In the genomic region with DNA sequence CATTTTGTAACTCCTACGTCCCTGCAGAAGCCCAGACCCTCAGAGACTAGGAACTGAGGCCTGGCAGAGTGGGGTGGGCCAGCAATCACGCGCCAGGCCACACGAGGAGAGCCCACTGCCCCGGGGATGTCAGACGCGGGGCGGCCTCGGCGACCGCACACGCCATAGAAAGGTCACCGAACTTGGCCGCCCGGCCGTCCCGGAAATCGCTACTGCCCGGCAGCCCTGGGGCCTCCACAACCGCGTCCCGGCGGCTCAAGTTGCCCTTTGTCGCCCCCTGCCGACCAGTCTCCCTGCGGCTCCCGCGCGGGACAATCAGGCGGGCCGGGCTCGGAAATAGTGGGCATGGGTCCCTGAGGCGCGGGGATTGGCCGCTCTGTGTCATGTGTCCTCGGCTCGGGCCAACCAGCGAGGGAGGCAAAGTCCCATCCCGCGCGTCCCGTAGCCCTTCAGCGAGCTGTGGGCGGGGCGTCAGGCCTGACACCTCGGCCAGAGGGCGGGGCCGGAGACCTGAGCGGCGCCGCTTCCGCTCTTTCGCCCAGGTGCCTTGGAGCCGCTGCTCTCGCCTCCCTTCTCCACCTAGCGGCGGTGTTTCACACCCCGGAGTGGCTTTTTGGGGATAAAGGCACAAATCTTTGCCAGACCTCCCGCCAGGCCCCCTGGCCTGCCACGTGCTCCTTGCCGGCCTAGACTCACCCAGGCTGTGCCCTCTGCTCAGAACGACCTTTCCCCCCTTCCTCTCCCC, we compare ENCODE assay signal across 1 cellular context.
A peak's percentile ranks its signal among the peaks of the same experiment; 100 is the strongest.
TF ChIP-seq lines count a peak whose summit lies in the region.

No MANE protein-coding gene starts in this region.

TF ChIP-seq in K562, 482 proteins besides CTCF, POLR2A, EP300 and RAD21 (continued from another document and continues in another):
- no peak for TF ChIP-seq RERE (CRISPR knock-in tag; IDR thresholded peaks at IDR 0.05; ENCODE audit: borderline replicate concordance)
- peak; percentile 88 for TF ChIP-seq RBFOX2 (IDR thresholded peaks at IDR 0.05; ENCODE audit: low read depth, low read length)
- TF ChIP-seq MCM3 (IDR thresholded peaks at IDR 0.05), result no peak
- TF ChIP-seq ZNF174 (CRISPR knock-in tag; IDR thresholded peaks at IDR 0.05), result no peak
- TF ChIP-seq JUND (IDR thresholded peaks at IDR 0.05; ENCODE audit: borderline replicate concordance, low read depth, low read length), result no peak; the same call in 1 of the 2 replicates
- no peak; the same call in 2 of the 3 replicates for TF ChIP-seq JUND (tag; IDR thresholded peaks at IDR 0.05; ENCODE audit: borderline replicate concordance, low read depth, low read length)
- no peak for TF ChIP-seq HOXB6 (CRISPR knock-in tag; IDR thresholded peaks at IDR 0.05; ENCODE audit: borderline replicate concordance)
- TF ChIP-seq, protein P1, sequence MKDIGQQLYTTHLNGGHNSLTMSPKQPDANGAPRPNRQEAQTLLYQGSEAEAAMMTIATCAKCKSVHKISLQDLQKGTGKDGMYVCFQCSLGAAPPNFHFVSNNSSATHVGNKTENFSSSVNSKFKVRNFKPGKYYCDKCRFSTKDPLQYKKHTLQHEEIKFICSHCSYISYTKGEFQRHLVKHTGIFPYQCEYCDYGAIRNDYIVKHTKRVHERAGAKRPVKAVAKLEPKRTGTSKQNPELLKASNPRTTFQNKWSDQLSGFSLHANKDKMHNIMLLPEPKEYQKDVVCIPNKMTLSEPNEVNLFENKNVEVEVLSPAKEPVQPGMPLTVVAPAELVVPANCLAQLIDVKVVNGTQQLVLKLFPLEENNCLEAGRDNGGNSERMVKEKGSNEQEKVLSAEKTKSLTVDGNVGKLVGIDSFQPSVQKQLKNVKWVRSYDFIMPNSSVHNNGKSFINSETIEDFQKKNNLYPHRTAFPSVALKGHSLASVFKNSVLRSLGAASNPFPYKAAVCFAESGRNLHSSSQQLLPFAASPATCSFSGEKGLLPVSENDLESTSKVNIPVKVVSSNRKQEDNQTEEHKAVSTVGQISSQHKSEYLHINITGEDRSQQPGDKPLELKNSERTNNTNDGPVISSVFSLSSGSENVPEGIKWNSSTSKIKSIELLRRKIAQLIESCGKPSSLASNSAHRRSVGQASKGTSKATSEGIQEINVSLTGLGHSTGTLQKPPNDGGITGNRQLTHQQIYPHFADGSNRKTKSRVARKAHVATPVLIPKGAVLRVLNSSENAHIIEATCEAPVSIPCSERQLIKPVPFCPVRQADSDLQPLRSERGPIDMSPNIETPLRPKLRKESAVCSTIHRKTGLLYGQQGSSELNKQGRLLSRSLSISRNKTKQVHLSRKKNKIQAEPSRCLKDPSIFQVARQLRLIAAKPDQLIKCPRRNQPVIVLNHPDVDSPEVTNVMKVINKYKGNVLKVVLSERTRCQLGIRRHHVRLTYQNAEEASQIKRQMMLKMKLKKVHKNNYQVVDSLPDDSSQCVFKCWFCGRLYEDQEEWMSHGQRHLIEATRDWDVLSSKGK (CRISPR knock-in tag; IDR thresholded peaks at IDR 0.05), result no peak
- no peak for TF ChIP-seq NUFIP1 (IDR thresholded peaks at IDR 0.05; ENCODE audit: partially characterized antibody)
- TF ChIP-seq MAFK (IDR thresholded peaks at IDR 0.05; ENCODE audit: low read length), result no peak
- no peak for TF ChIP-seq SP2 (IDR thresholded peaks at IDR 0.05; ENCODE audit: extremely low read depth, low read depth, low read length, poor library complexity, severe bottlenecking)
- TF ChIP-seq, protein P2, sequence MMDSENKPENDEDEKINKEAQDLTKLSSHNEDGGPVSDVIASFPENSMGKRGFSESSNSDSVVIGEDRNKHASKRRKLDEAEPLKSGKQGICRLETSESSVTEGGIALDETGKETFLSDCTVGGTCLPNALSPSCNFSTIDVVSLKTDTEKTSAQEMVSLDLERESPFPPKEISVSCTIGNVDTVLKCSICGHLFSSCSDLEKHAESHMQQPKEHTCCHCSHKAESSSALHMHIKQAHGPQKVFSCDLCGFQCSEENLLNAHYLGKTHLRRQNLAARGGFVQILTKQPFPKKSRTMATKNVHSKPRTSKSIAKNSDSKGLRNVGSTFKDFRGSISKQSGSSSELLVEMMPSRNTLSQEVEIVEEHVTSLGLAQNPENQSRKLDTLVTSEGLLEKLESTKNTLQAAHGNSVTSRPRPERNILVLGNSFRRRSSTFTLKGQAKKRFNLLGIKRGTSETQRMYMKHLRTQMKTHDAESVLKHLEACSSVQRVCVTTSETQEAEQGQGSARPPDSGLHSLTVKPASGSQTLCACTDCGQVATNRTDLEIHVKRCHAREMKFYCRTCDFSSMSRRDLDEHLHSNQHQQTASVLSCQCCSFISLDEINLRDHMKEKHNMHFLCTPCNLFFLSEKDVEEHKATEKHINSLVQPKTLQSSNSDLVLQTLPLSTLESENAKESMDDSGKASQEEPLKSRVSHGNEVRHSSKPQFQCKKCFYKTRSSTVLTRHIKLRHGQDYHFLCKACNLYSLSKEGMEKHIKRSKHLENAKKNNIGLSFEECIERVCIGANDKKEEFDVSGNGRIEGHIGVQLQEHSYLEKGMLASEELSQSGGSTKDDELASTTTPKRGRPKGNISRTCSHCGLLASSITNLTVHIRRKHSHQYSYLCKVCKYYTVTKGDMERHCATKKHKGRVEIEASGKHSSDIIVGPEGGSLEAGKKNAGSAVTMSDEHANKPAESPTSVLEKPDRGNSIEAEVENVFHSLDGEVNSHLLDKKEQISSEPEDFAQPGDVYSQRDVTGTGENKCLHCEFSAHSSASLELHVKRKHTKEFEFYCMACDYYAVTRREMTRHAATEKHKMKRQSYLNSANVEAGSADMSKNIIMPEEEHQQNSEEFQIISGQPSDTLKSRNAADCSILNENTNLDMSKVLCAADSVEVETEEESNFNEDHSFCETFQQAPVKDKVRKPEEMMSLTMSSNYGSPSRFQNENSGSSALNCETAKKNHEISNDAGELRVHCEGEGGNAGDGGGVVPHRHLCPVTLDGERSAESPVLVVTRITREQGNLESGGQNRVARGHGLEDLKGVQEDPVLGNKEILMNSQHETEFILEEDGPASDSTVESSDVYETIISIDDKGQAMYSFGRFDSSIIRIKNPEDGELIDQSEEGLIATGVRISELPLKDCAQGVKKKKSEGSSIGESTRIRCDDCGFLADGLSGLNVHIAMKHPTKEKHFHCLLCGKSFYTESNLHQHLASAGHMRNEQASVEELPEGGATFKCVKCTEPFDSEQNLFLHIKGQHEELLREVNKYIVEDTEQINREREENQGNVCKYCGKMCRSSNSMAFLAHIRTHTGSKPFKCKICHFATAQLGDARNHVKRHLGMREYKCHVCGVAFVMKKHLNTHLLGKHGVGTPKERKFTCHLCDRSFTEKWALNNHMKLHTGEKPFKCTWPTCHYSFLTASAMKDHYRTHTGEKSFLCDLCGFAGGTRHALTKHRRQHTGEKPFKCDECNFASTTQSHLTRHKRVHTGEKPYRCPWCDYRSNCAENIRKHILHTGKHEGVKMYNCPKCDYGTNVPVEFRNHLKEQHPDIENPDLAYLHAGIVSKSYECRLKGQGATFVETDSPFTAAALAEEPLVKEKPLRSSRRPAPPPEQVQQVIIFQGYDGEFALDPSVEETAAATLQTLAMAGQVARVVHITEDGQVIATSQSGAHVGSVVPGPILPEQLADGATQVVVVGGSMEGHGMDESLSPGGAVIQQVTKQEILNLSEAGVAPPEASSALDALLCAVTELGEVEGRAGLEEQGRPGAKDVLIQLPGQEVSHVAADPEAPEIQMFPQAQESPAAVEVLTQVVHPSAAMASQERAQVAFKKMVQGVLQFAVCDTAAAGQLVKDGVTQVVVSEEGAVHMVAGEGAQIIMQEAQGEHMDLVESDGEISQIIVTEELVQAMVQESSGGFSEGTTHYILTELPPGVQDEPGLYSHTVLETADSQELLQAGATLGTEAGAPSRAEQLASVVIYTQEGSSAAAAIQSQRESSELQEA (IDR thresholded peaks at IDR 0.05; ENCODE audit: low read depth), result no peak
- TF ChIP-seq FOXJ3 (CRISPR knock-in tag; IDR thresholded peaks at IDR 0.05), result no peak
- TF ChIP-seq XRCC3 (IDR thresholded peaks at IDR 0.05), result no peak
- peak; percentile 80 for TF ChIP-seq GABPA (tag; conservative IDR thresholded peaks at IDR 0.05; ENCODE audit: low read depth)
- no peak for TF ChIP-seq YBX1 (IDR thresholded peaks at IDR 0.05)
- TF ChIP-seq ZNF121 (CRISPR knock-in tag; conservative IDR thresholded peaks at IDR 0.05), result no peak
- TF ChIP-seq KAT7 (CRISPR knock-in tag; IDR thresholded peaks at IDR 0.05; ENCODE audit: borderline replicate concordance), result peak; percentile 91; the same call in 1 of the 2 replicates
- TF ChIP-seq, protein P3, sequence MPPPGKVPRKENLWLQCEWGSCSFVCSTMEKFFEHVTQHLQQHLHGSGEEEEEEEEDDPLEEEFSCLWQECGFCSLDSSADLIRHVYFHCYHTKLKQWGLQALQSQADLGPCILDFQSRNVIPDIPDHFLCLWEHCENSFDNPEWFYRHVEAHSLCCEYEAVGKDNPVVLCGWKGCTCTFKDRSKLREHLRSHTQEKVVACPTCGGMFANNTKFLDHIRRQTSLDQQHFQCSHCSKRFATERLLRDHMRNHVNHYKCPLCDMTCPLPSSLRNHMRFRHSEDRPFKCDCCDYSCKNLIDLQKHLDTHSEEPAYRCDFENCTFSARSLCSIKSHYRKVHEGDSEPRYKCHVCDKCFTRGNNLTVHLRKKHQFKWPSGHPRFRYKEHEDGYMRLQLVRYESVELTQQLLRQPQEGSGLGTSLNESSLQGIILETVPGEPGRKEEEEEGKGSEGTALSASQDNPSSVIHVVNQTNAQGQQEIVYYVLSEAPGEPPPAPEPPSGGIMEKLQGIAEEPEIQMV (tag; conservative IDR thresholded peaks at IDR 0.05; ENCODE audit: low read depth), result no peak
- TF ChIP-seq IFI16 (CRISPR knock-in tag; IDR thresholded peaks at IDR 0.05), result no peak
- no peak for TF ChIP-seq DDX20 (tag; IDR thresholded peaks at IDR 0.05; ENCODE audit: low read depth)
- TF ChIP-seq ZBTB7A (IDR thresholded peaks at IDR 0.05; ENCODE audit: borderline replicate concordance, control insufficient read depth, low read depth, low read length), result peak; percentile 73; the same call in 1 of the 2 replicates
- no peak for TF ChIP-seq CEBPG (CRISPR knock-in tag; IDR thresholded peaks at IDR 0.05)
- no peak for TF ChIP-seq CEBPG (tag; conservative IDR thresholded peaks at IDR 0.05 in 1 of 2, IDR thresholded peaks at IDR 0.05 in 1 of 2)
- peak; percentile 55; the same call in 1 of the 2 replicates for TF ChIP-seq ZEB2 (IDR thresholded peaks at IDR 0.05)
- TF ChIP-seq HDAC1 (IDR thresholded peaks at IDR 0.05), result no peak
- no peak for TF ChIP-seq MEF2D (tag; conservative IDR thresholded peaks at IDR 0.05; ENCODE audit: low read depth)
- TF ChIP-seq ZNF57 (CRISPR knock-in tag; IDR thresholded peaks at IDR 0.05), result no peak
- TF ChIP-seq ZFP91 (CRISPR knock-in tag; IDR thresholded peaks at IDR 0.05), result no peak
- no peak for TF ChIP-seq ZNF77 (CRISPR knock-in tag; IDR thresholded peaks at IDR 0.05)
- peak; percentile 69 for TF ChIP-seq HMGN3 (IDR thresholded peaks at IDR 0.05; ENCODE audit: borderline replicate concordance, extremely low read depth, insufficient read length, low read depth, low read length)
- TF ChIP-seq SMARCE1 (IDR thresholded peaks at IDR 0.05), result peak; percentile 76; the same call in 1 of the 2 replicates
- peak; percentile 76 to 80 for TF ChIP-seq NRF1 (conservative IDR thresholded peaks at IDR 0.05 in 1 of 2, IDR thresholded peaks at IDR 0.05 in 1 of 2)
- no peak for TF ChIP-seq RBM17 (IDR thresholded peaks at IDR 0.05; ENCODE audit: borderline replicate concordance, low read depth, low read length)
- TF ChIP-seq HDAC6 (IDR thresholded peaks at IDR 0.05; ENCODE audit: low read depth, low read length), result no peak
- TF ChIP-seq ZNF311 (CRISPR knock-in tag; IDR thresholded peaks at IDR 0.05), result no peak
- no peak for TF ChIP-seq CBFA2T3 (IDR thresholded peaks at IDR 0.05)
